14 cellular contexts compared by ENCODE assay signal in genomic region chr9:89138463-89139390, GRCh38. TPM values are rescaled to one million over a fixed set of nuclear protein-coding genes. Genes with fewer than 3 reads are reported as not detected.
DNase-seq lines count a peak whose midpoint lies in the region; ATAC-seq, FAIRE-seq and TF ChIP-seq lines count a peak whose summit lies in the region.
"Had no signal": no experiment of that assay in that cellular context is flagged by ENCODE, and none has a peak within 500 bp of the region (broad histone marks: within the 10 kb centered on the region; RNA-seq: fewer than 3 reads in every experiment).

No MANE protein-coding gene starts in this region.

- DNase-seq in AG20443 (ENCODE audit: low spot score) (peak; percentile 20), RCC 7860 (ENCODE audit: low spot score) (peak; percentile 80), epithelial cell of proximal tubule (ENCODE audit: low read depth) (peak; percentile 63), omental fat pad (ENCODE audit: low spot score) (no peak), A673 (ENCODE audit: low spot score) (no peak)
- DNase-seq: activated CD4-positive, alpha-beta T cell treated with anti-CD3 and anti-CD28 coated beads, Interleukin-2, amount 50 U/mL, for 4 hours; GF-D8; NCI-H1048 had no signal

- peaks cover 3% of the 10 kb centered on the region for H3K9me3 ChIP-seq in A673 (ENCODE audit: low read depth, low read length, poor library complexity, severe bottlenecking)

- FAIRE-seq in RCC 7860 (lab: Jason Lieb, UNC): peak; percentile 87
- FAIRE-seq: GM18507 had no signal

- no peaks in the 10 kb centered on the region for H3K36me3 ChIP-seq in A673 (ENCODE audit: insufficient read depth, low read length, poor library complexity, severe bottlenecking)
- H3K36me3 ChIP-seq: BLaER1 had no signal

- intact Hi-C loops in A673 (cut with micrococcal nuclease; ENCODE audit: unreplicated experiment): no loop called here

- CTCF ChIA-PET in A673 (lab: Charles Lee): no interaction called here

- ATAC-seq in omental fat pad (ENCODE audit: low FRiP score): peak; percentile 85
- no peak for ATAC-seq in HG03439 (IDR thresholded peaks at IDR 0.05; ENCODE audit: unreplicated experiment)
- ATAC-seq in GM21526 (IDR thresholded peaks at IDR 0.05; ENCODE audit: low FRiP score, unreplicated experiment): no peak
- ATAC-seq in GM19467 (IDR thresholded peaks at IDR 0.05; ENCODE audit: unreplicated experiment): no peak

- no peak overlapping the region for H3K4me3 ChIP-seq in epithelial cell of proximal tubule (ENCODE audit: low read depth, low read length)
- H3K4me3 ChIP-seq in A673 (ENCODE audit: low read depth, low read length, poor library complexity, severe bottlenecking): no peak overlapping the region
- H3K4me3 ChIP-seq: BLaER1 had no signal

- no peak for TF ChIP-seq CTCF in epithelial cell of proximal tubule (conservative IDR thresholded peaks at IDR 0.05; ENCODE audit: low read depth, low read length)
- no peak for TF ChIP-seq CTCF in omental fat pad (IDR thresholded peaks at IDR 0.05)
- TF ChIP-seq CTCF in A673 (conservative IDR thresholded peaks at IDR 0.05; ENCODE audit: low read depth, low read length): no peak

- no TSS peak for BruUV-seq in A673 (replicated peaks; lab: Mats Ljungman, UMichigan)

- POLR2A ChIA-PET in A673 (lab: Charles Lee; ENCODE audit: low non-redundant PET): no interaction called here

- H3K27me3 ChIP-seq in A673 (replicated peaks; ENCODE audit: insufficient read depth, low read depth, low read length, poor library complexity): no peaks in the 10 kb centered on the region
- H3K27me3 ChIP-seq: BLaER1 had no signal

- H3K4me1 ChIP-seq in A673 (ENCODE audit: insufficient read depth, low read length, poor library complexity, severe bottlenecking): no peaks in the 10 kb centered on the region
- H3K4me1 ChIP-seq: BLaER1, parathyroid adenoma had no signal

- no peak overlapping the region for H3K27ac ChIP-seq in A673 (ENCODE audit: low read depth, low read length, poor library complexity, severe bottlenecking)
- H3K27ac ChIP-seq: BLaER1, parathyroid adenoma had no signal

RNA-seq across cellular contexts. Expression of gene SHC3, which starts 39.9 kb away (rescaled TPM):
- total RNA-seq in epithelial cell of proximal tubule: 4.1 and 5.1 TPM in 2 replicates
- total RNA-seq in omental fat pad: 1 to 10 TPM; 1.1 to 7.4 (median 3.1) TPM
- 5.5 and 6.6 TPM in 2 replicates for total RNA-seq in A673 (2021)

Comparison
In these comparisons a context has a peak if more than half of its experiments do, and no peak if none do; other contexts are left out.
1. DNase-seq: peak in AG20443 (single experiment), RCC 7860 (single experiment) and epithelial cell of proximal tubule (single experiment); none in omental fat pad (single experiment) and A673 (single experiment).